ENCODE assay signal across 2 cellular contexts in the genomic region with DNA sequence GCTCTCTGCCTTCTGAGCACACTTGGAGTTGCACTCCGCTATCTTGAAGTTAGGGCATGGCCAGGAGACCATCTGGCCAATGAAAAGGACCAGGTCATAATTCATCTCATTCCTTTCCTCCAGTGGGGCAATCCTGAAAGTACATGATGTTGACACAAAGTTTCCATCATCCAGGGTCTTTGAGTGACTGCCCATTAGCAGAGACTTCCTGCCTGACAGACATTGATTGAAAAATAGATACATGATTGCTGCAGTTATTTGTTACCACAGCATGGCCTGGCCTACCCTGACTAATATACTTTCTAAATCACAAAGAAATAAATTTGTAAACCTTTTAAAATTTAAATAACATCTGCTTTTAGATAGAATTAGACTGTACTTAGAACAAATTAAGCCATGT.
A peak's percentile ranks its signal among the peaks of the same experiment; 100 is the strongest.
TF ChIP-seq lines count a peak whose summit lies in the region.

No MANE protein-coding gene starts in this region.

TF ChIP-seq in HEK293T, 16 proteins besides CTCF, POLR2A, EP300 and RAD21:
- TF ChIP-seq FOXA1 (IDR thresholded peaks at IDR 0.05) (no peak), CTBP1 (IDR thresholded peaks at IDR 0.05; ENCODE audit: borderline replicate concordance) (no peak), FOXM1 (IDR thresholded peaks at IDR 0.05; ENCODE audit: borderline replicate concordance) (no peak), ELF4 (IDR thresholded peaks at IDR 0.05) (no peak)
- TF ChIP-seq, protein P1, sequence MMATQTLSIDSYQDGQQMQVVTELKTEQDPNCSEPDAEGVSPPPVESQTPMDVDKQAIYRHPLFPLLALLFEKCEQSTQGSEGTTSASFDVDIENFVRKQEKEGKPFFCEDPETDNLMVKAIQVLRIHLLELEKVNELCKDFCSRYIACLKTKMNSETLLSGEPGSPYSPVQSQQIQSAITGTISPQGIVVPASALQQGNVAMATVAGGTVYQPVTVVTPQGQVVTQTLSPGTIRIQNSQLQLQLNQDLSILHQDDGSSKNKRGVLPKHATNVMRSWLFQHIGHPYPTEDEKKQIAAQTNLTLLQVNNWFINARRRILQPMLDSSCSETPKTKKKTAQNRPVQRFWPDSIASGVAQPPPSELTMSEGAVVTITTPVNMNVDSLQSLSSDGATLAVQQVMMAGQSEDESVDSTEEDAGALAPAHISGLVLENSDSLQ (IDR thresholded peaks at IDR 0.05), result peak; percentile 27; the same call in 1 of the 2 replicates
TF ChIP-seq in HEK293T: peak in this region for 1.

TF ChIP-seq in H1, 55 proteins besides CTCF, POLR2A, EP300 and RAD21:
- TF ChIP-seq RFX5 (IDR thresholded peaks at IDR 0.05; ENCODE audit: borderline replicate concordance, low read depth, low read length), result no peak
- no peak for TF ChIP-seq FOSL1 (IDR thresholded peaks at IDR 0.05; ENCODE audit: insufficient read depth, low read depth, low read length)
- TF ChIP-seq BCL11A (IDR thresholded peaks at IDR 0.05; ENCODE audit: low read depth in 2 of 2, low read length in 2 of 2), result no peak
- TF ChIP-seq SP2 (IDR thresholded peaks at IDR 0.05; ENCODE audit: low read length), result no peak
- no peak for TF ChIP-seq ASH2L (IDR thresholded peaks at IDR 0.05; ENCODE audit: low read length)
- TF ChIP-seq RBBP5 (IDR thresholded peaks at IDR 0.05; ENCODE audit: borderline replicate concordance, low read depth, low read length), result no peak
- TF ChIP-seq, protein P2, sequence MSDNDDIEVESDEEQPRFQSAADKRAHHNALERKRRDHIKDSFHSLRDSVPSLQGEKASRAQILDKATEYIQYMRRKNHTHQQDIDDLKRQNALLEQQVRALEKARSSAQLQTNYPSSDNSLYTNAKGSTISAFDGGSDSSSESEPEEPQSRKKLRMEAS (IDR thresholded peaks at IDR 0.05), result no peak
